In genomic region chr16:86066755-86067154, GRCh38 we compare ENCODE assay signal across 28 cellular contexts.
"Had no signal": no experiment of that assay in that cellular context is flagged by ENCODE, and none has a peak within 500 bp of the region (broad histone marks: within the 10 kb centered on the region; RNA-seq: fewer than 3 reads in every experiment).

No MANE protein-coding gene starts in this region.

- ATAC-seq: activated CD4-positive, alpha-beta T cell treated with anti-CD3 and anti-CD28 coated beads for 36 hours; activated CD8-positive, alpha-beta memory T cell treated with anti-CD3 and anti-CD28 coated beads, Interleukin-2, amount 10 ng/mL, durations not matched to agents 7 days and 5 days; activated CD8-positive, alpha-beta T cell treated with anti-CD3 and anti-CD28 coated beads, Interleukin-2, amount 10 ng/mL, durations not matched to agents 7 days and 5 days; activated naive CD4-positive, alpha-beta T cell treated with anti-CD3 and anti-CD28 coated beads, Interleukin-2, amount 50 U/mL, for 72 hours; activated T-cell treated with anti-CD3 and anti-CD28 coated beads, Interleukin-2, amount 50 U/mL, for 72 hours; esophagus mucosa; T-helper 17 cell had no signal

- H3K27me3 ChIP-seq: ascending aorta, colonic mucosa had no signal

- H3K36me3 ChIP-seq: ascending aorta, brain microvascular endothelial cell, colonic mucosa had no signal

- H3K36me3 Mint-ChIP-seq: activated CD4-positive, alpha-beta memory T cell treated with anti-CD3 and anti-CD28 coated beads for 36 hours; activated CD8-positive, alpha-beta memory T cell treated with anti-CD3 and anti-CD28 coated beads, Interleukin-2, amount 10 ng/mL, durations not matched to agents 7 days and 5 days; activated naive CD4-positive, alpha-beta T cell treated with anti-CD3 and anti-CD28 coated beads, Interleukin-2, amount 10 ng/mL, durations not matched to agents 7 days and 5 days; activated naive CD4-positive, alpha-beta T cell treated with anti-CD3 and anti-CD28 coated beads, Interleukin-2, amount 50 U/mL, for 72 hours; activated naive CD8-positive, alpha-beta T cell treated with anti-CD3 and anti-CD28 coated beads, Interleukin-2, amount 10 ng/mL, durations not matched to agents 7 days and 5 days had no signal

- H3K4me1 ChIP-seq: ascending aorta, colonic mucosa had no signal

- H3K27ac ChIP-seq: ascending aorta, brain microvascular endothelial cell, colonic mucosa, epithelial cell of prostate had no signal

- H3K4me1 Mint-ChIP-seq: activated CD4-positive, alpha-beta T cell treated with anti-CD3 and anti-CD28 coated beads for 36 hours; activated CD4-positive, alpha-beta T cell treated with anti-CD3 and anti-CD28 coated beads, Interleukin-2, amount 10 ng/mL, durations not matched to agents 24 days and 14 days; activated CD8-positive, alpha-beta memory T cell treated with anti-CD3 and anti-CD28 coated beads, Interleukin-2, amount 10 ng/mL, durations not matched to agents 7 days and 5 days; activated naive CD4-positive, alpha-beta T cell treated with anti-CD3 and anti-CD28 coated beads, Interleukin-2, amount 10 ng/mL, durations not matched to agents 7 days and 5 days; activated naive CD8-positive, alpha-beta T cell treated with anti-CD3 and anti-CD28 coated beads, Interleukin-2, amount 10 ng/mL, durations not matched to agents 7 days and 5 days had no signal

- H3K27ac Mint-ChIP-seq: activated CD4-positive, alpha-beta memory T cell treated with anti-CD3 and anti-CD28 coated beads for 36 hours; activated CD4-positive, alpha-beta T cell treated with anti-CD3 and anti-CD28 coated beads for 36 hours; activated CD4-positive, alpha-beta T cell treated with anti-CD3 and anti-CD28 coated beads, Interleukin-2, amount 10 ng/mL, durations not matched to agents 24 days and 14 days; activated CD8-positive, alpha-beta memory T cell treated with anti-CD3 and anti-CD28 coated beads, Interleukin-2, amount 10 ng/mL, durations not matched to agents 7 days and 5 days; activated CD8-positive, alpha-beta T cell treated with anti-CD3 and anti-CD28 coated beads, Interleukin-2, amount 10 ng/mL, durations not matched to agents 7 days and 5 days; activated naive CD4-positive, alpha-beta T cell treated with anti-CD3 and anti-CD28 coated beads, Interleukin-2, amount 10 ng/mL, durations not matched to agents 7 days and 5 days; activated naive CD4-positive, alpha-beta T cell treated with anti-CD3 and anti-CD28 coated beads, Interleukin-2, amount 50 U/mL, for 72 hours; activated naive CD8-positive, alpha-beta T cell treated with anti-CD3 and anti-CD28 coated beads, Interleukin-2, amount 10 ng/mL, durations not matched to agents 7 days and 5 days; activated T-cell treated with anti-CD3 and anti-CD28 coated beads, Interleukin-2, amount 50 U/mL, for 72 hours; T-helper 17 cell; T-helper 2 cell treated with Interferon-gamma antibody and Interleukin-4, amounts not matched to agents 5 μg/mL and 100 μg/mL, for 36 hours had no signal

- H3K4me3 ChIP-seq: ascending aorta, colonic mucosa had no signal

- H3K9me3 Mint-ChIP-seq: activated CD4-positive, alpha-beta memory T cell treated with anti-CD3 and anti-CD28 coated beads for 36 hours; activated CD4-positive, alpha-beta T cell treated with anti-CD3 and anti-CD28 coated beads, Interleukin-2, amount 10 ng/mL, durations not matched to agents 24 days and 14 days; activated naive CD4-positive, alpha-beta T cell treated with anti-CD3 and anti-CD28 coated beads, Interleukin-2, amount 10 ng/mL, durations not matched to agents 7 days and 5 days; activated naive CD4-positive, alpha-beta T cell treated with anti-CD3 and anti-CD28 coated beads, Interleukin-2, amount 50 U/mL, for 72 hours; activated naive CD8-positive, alpha-beta T cell treated with anti-CD3 and anti-CD28 coated beads, Interleukin-2, amount 10 ng/mL, durations not matched to agents 7 days and 5 days; activated T-cell treated with anti-CD3 and anti-CD28 coated beads, Interleukin-2, amount 50 U/mL, for 72 hours; T-helper 2 cell treated with Interferon-gamma antibody and Interleukin-4, amounts not matched to agents 5 μg/mL and 100 μg/mL, for 36 hours had no signal

- H3K9me3 ChIP-seq: ascending aorta, colonic mucosa had no signal

- H3K27me3 Mint-ChIP-seq: activated CD8-positive, alpha-beta memory T cell treated with anti-CD3 and anti-CD28 coated beads, Interleukin-2, amount 10 ng/mL, durations not matched to agents 7 days and 5 days had no signal

- H3K4me3 Mint-ChIP-seq: activated CD4-positive, alpha-beta memory T cell treated with anti-CD3 and anti-CD28 coated beads for 36 hours; activated CD4-positive, alpha-beta T cell treated with anti-CD3 and anti-CD28 coated beads for 36 hours; activated CD4-positive, alpha-beta T cell treated with anti-CD3 and anti-CD28 coated beads, Interleukin-2, amount 10 ng/mL, durations not matched to agents 24 days and 14 days; activated CD8-positive, alpha-beta memory T cell treated with anti-CD3 and anti-CD28 coated beads, Interleukin-2, amount 10 ng/mL, durations not matched to agents 7 days and 5 days; activated CD8-positive, alpha-beta T cell treated with anti-CD3 and anti-CD28 coated beads, Interleukin-2, amount 10 ng/mL, durations not matched to agents 7 days and 5 days; activated naive CD4-positive, alpha-beta T cell treated with anti-CD3 and anti-CD28 coated beads, Interleukin-2, amount 10 ng/mL, durations not matched to agents 7 days and 5 days; activated naive CD8-positive, alpha-beta T cell treated with anti-CD3 and anti-CD28 coated beads, Interleukin-2, amount 10 ng/mL, durations not matched to agents 7 days and 5 days; activated T-cell treated with anti-CD3 and anti-CD28 coated beads, Interleukin-2, amount 50 U/mL, for 72 hours; T-helper 17 cell; T-helper 2 cell treated with Interferon-gamma antibody and Interleukin-4, amounts not matched to agents 5 μg/mL and 100 μg/mL, for 36 hours had no signal

- DNase-seq: activated CD4-positive, alpha-beta memory T cell treated with anti-CD3 and anti-CD28 coated beads for 36 hours; activated CD4-positive, alpha-beta T cell treated with anti-CD3 and anti-CD28 coated beads for 36 hours; activated CD4-positive, alpha-beta T cell treated with anti-CD3 and anti-CD28 coated beads, Interleukin-2, amount 10 ng/mL, durations not matched to agents 24 days and 14 days; activated CD4-positive, CD25-positive, alpha-beta regulatory T cell; activated CD4-positive, CD25-positive, alpha-beta regulatory T cell treated with anti-CD3 and anti-CD28 coated beads, Interleukin-2, amount 50 U/mL, for 72 hours; activated CD8-positive, alpha-beta memory T cell treated with anti-CD3 and anti-CD28 coated beads, Interleukin-2, amount 10 ng/mL, durations not matched to agents 7 days and 5 days; activated CD8-positive, alpha-beta memory T cell treated with anti-CD3 and anti-CD28 coated beads, Interleukin-2, amount 50 U/mL, for 4 hours; activated CD8-positive, alpha-beta T cell treated with anti-CD3 and anti-CD28 coated beads, Interleukin-2, amount 10 ng/mL, durations not matched to agents 7 days and 5 days; activated gamma-delta T cell; activated naive CD4-positive, alpha-beta T cell; activated naive CD4-positive, alpha-beta T cell treated with anti-CD3 and anti-CD28 coated beads, Interleukin-2, amount 10 ng/mL, durations not matched to agents 7 days and 5 days; activated naive CD8-positive, alpha-beta T cell treated with anti-CD3 and anti-CD28 coated beads, Interleukin-2, amount 10 ng/mL, durations not matched to agents 7 days and 5 days; activated T-cell treated with anti-CD3 and anti-CD28 coated beads, Interleukin-2, amount 50 U/mL, for 1 hour; activated T-cell treated with anti-CD3 and anti-CD28 coated beads, Interleukin-2, amount 50 U/mL, for 72 hours; brain microvascular endothelial cell; caudate nucleus; colonic mucosa; effector CD8-positive, alpha-beta T cell; foreskin fibroblast; head of caudate nucleus; T-helper 1 cell; T-helper 17 cell; T1000 had no signal
